In the genomic region with DNA sequence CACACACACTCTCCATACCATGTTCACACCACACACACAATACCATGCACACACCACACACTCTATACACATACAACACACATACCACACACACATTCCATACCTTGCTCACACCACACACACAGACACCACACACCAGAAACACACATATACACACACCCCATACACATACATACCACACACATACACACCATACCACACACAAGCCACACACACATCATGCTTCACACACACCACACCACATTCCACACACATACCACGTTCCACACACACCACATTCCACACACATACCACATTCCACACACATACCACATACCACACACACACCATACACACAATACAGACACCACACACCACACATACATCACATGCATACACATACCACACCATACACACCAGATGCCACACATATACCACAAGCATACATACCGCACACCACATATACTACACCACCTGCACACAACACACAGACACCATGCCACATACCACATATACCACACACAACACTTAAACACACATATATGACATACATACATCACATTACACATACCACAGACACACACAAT, we compare ENCODE assay signal across 24 cellular contexts.
"Had no signal": no experiment of that assay in that cellular context is flagged by ENCODE, and none has a peak within 500 bp of the region (broad histone marks: within the 10 kb centered on the region; RNA-seq: fewer than 3 reads in every experiment).

No MANE protein-coding gene starts in this region.

- H3K27ac Mint-ChIP-seq: activated CD4-positive, alpha-beta memory T cell treated with anti-CD3 and anti-CD28 coated beads for 36 hours; activated CD4-positive, alpha-beta T cell treated with anti-CD3 and anti-CD28 coated beads, Interleukin-2, amount 10 ng/mL, durations not matched to agents 24 days and 14 days; activated naive CD4-positive, alpha-beta T cell treated with anti-CD3 and anti-CD28 coated beads, Interleukin-2, amount 10 ng/mL, durations not matched to agents 7 days and 5 days; dendritic cell treated with granulocyte-macrophage colony-stimulating factor and Interleukin-4, amounts not matched to agents 40 ng/mL and 50 ng/mL, for 4 days; naive thymus-derived CD8-positive, alpha-beta T cell; neural progenitor cell; stimulated activated naive CD8-positive, alpha-beta T cell treated with anti-CD3 and anti-CD28 coated beads, Interleukin-15, Interleukin-2, amounts not matched to agents 100 ng/mL and 50 ng/mL, for 24 hours; T-helper 17 cell had no signal

- H3K27ac ChIP-seq: esophagus squamous epithelium, heart right ventricle, neural progenitor cell, upper lobe of left lung, WERI-Rb-1 had no signal

- H3K9me3 ChIP-seq: esophagus squamous epithelium, heart right ventricle, upper lobe of left lung had no signal

- H3K9ac ChIP-seq: neural progenitor cell had no signal

- H3K4me2 ChIP-seq: neural progenitor cell had no signal

- H3K27me3 ChIP-seq: esophagus squamous epithelium, heart right ventricle, neural progenitor cell, upper lobe of left lung had no signal

- H3K36me3 ChIP-seq: esophagus squamous epithelium, heart right ventricle, neural progenitor cell, upper lobe of left lung, WERI-Rb-1 had no signal

- H3K27me3 Mint-ChIP-seq: activated CD4-positive, alpha-beta memory T cell treated with anti-CD3 and anti-CD28 coated beads for 36 hours; activated CD4-positive, alpha-beta T cell treated with anti-CD3 and anti-CD28 coated beads, Interleukin-2, amount 10 ng/mL, durations not matched to agents 24 days and 14 days; activated naive CD4-positive, alpha-beta T cell treated with anti-CD3 and anti-CD28 coated beads, Interleukin-2, amount 10 ng/mL, durations not matched to agents 7 days and 5 days; dendritic cell treated with granulocyte-macrophage colony-stimulating factor and Interleukin-4, amounts not matched to agents 40 ng/mL and 50 ng/mL, for 4 days; naive thymus-derived CD8-positive, alpha-beta T cell; stimulated activated naive CD8-positive, alpha-beta T cell treated with anti-CD3 and anti-CD28 coated beads, Interleukin-15, Interleukin-2, amounts not matched to agents 100 ng/mL and 50 ng/mL, for 24 hours; T-helper 17 cell had no signal

- H3K4me3 Mint-ChIP-seq: activated CD4-positive, alpha-beta memory T cell treated with anti-CD3 and anti-CD28 coated beads for 36 hours; activated CD4-positive, alpha-beta T cell treated with anti-CD3 and anti-CD28 coated beads, Interleukin-2, amount 10 ng/mL, durations not matched to agents 24 days and 14 days; activated naive CD4-positive, alpha-beta T cell treated with anti-CD3 and anti-CD28 coated beads, Interleukin-2, amount 10 ng/mL, durations not matched to agents 7 days and 5 days; dendritic cell treated with granulocyte-macrophage colony-stimulating factor and Interleukin-4, amounts not matched to agents 40 ng/mL and 50 ng/mL, for 4 days; naive thymus-derived CD8-positive, alpha-beta T cell; neural progenitor cell; stimulated activated naive CD8-positive, alpha-beta T cell treated with anti-CD3 and anti-CD28 coated beads, Interleukin-15, Interleukin-2, amounts not matched to agents 100 ng/mL and 50 ng/mL, for 24 hours; T-helper 17 cell had no signal

- DNase-seq: activated CD4-positive, alpha-beta memory T cell treated with anti-CD3 and anti-CD28 coated beads for 36 hours; activated CD4-positive, alpha-beta T cell treated with anti-CD3 and anti-CD28 coated beads, Interleukin-2, amount 10 ng/mL, durations not matched to agents 24 days and 14 days; activated CD4-positive, CD25-positive, alpha-beta regulatory T cell treated with anti-CD3 and anti-CD28 coated beads, Interleukin-2, amount 50 U/mL, for 72 hours; activated CD8-positive, alpha-beta memory T cell treated with anti-CD3 and anti-CD28 coated beads, Interleukin-2, amount 50 U/mL, for 4 hours; activated gamma-delta T cell; activated naive CD4-positive, alpha-beta T cell treated with anti-CD3 and anti-CD28 coated beads, Interleukin-2, amount 10 ng/mL, durations not matched to agents 7 days and 5 days; activated T-cell treated with anti-CD3 and anti-CD28 coated beads, Interleukin-2, amount 50 U/mL, for 1 hour; amniotic stem cell; central memory CD4-positive, alpha-beta T cell; effector CD4-positive, alpha-beta T cell; esophagus squamous epithelium; foreskin melanocyte; heart right ventricle; naive thymus-derived CD8-positive, alpha-beta T cell; right cardiac atrium; stimulated activated CD4-positive, alpha-beta T cell treated with anti-CD3 and anti-CD28 coated beads, Interleukin-2, amount 100 ng/mL, for 48 hours; substantia nigra; T-helper 17 cell; T1000; WERI-Rb-1 had no signal

- H3K9me3 Mint-ChIP-seq: activated CD4-positive, alpha-beta memory T cell treated with anti-CD3 and anti-CD28 coated beads for 36 hours; activated CD4-positive, alpha-beta T cell treated with anti-CD3 and anti-CD28 coated beads, Interleukin-2, amount 10 ng/mL, durations not matched to agents 24 days and 14 days; activated naive CD4-positive, alpha-beta T cell treated with anti-CD3 and anti-CD28 coated beads, Interleukin-2, amount 10 ng/mL, durations not matched to agents 7 days and 5 days; dendritic cell treated with granulocyte-macrophage colony-stimulating factor and Interleukin-4, amounts not matched to agents 40 ng/mL and 50 ng/mL, for 4 days; naive thymus-derived CD8-positive, alpha-beta T cell; neural progenitor cell; stimulated activated naive CD8-positive, alpha-beta T cell treated with anti-CD3 and anti-CD28 coated beads, Interleukin-15, Interleukin-2, amounts not matched to agents 100 ng/mL and 50 ng/mL, for 24 hours had no signal

- ATAC-seq: naive thymus-derived CD8-positive, alpha-beta T cell; T-helper 17 cell had no signal

- H3K4me1 ChIP-seq: esophagus squamous epithelium, heart right ventricle, upper lobe of left lung had no signal

- H3K4me1 Mint-ChIP-seq: activated CD4-positive, alpha-beta T cell treated with anti-CD3 and anti-CD28 coated beads, Interleukin-2, amount 10 ng/mL, durations not matched to agents 24 days and 14 days; activated naive CD4-positive, alpha-beta T cell treated with anti-CD3 and anti-CD28 coated beads, Interleukin-2, amount 10 ng/mL, durations not matched to agents 7 days and 5 days; naive thymus-derived CD8-positive, alpha-beta T cell; neural progenitor cell; T-helper 17 cell had no signal

- H3K4me3 ChIP-seq: esophagus squamous epithelium, heart right ventricle, neural progenitor cell, upper lobe of left lung had no signal

- H2AFZ ChIP-seq: neural progenitor cell had no signal
